Comparison of ENCODE assay signal across 3 cellular contexts in the genomic region with DNA sequence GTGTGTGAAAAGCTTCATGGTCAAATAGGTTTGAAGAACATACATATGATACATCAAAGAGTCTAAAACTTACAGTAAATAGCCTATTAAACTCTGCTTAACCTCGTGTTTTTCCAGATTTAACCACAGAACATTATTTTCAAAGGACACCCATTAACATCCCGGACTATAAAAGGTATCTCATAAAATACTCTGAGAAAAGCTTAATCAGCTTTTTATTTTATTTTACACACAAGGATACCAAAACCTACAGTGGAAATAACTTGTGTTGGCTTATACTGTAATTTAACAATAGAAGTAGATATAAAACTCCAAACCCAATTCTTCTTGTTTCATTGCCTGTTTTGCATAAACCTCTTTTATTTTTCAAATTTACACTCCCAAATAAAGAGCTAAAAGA.
TF ChIP-seq lines count a peak whose summit lies in the region.

No MANE protein-coding gene starts in this region.

TF ChIP-seq in A549, 52 proteins besides CTCF, POLR2A, EP300 and RAD21:
- TF ChIP-seq MAFK (IDR thresholded peaks at IDR 0.05; ENCODE audit: partially characterized antibody) = peak; percentile 61
- no peak for TF ChIP-seq NPAS2 (CRISPR knock-in tag; IDR thresholded peaks at IDR 0.05; ENCODE audit: borderline replicate concordance)
TF ChIP-seq in A549: peak in this region for 1.

TF ChIP-seq in IMR-90, 13 proteins besides CTCF, POLR2A, EP300 and RAD21:
- TF ChIP-seq RFX5 (IDR thresholded peaks at IDR 0.05; ENCODE audit: low read depth, low read length) = no peak
- TF ChIP-seq MAFK (IDR thresholded peaks at IDR 0.05; ENCODE audit: low read depth, low read length) = peak; percentile 55
- TF ChIP-seq NFE2L2 (IDR thresholded peaks at IDR 0.05; ENCODE audit: low read depth, low read length) = no peak

TF ChIP-seq in K562, 482 proteins besides CTCF, POLR2A, EP300 and RAD21:
- peak; percentile 75 for TF ChIP-seq ZNF316 (IDR thresholded peaks at IDR 0.05)
- TF ChIP-seq CHD1 (IDR thresholded peaks at IDR 0.05; ENCODE audit: low read length) = no peak
- no peak for TF ChIP-seq CREM (IDR thresholded peaks at IDR 0.05; ENCODE audit: low read depth)
- TF ChIP-seq ZKSCAN3 (CRISPR knock-in tag; IDR thresholded peaks at IDR 0.05) = no peak
- peak; percentile 65 for TF ChIP-seq C11orf30 (IDR thresholded peaks at IDR 0.05; ENCODE audit: low read depth)
- TF ChIP-seq, protein P1, sequence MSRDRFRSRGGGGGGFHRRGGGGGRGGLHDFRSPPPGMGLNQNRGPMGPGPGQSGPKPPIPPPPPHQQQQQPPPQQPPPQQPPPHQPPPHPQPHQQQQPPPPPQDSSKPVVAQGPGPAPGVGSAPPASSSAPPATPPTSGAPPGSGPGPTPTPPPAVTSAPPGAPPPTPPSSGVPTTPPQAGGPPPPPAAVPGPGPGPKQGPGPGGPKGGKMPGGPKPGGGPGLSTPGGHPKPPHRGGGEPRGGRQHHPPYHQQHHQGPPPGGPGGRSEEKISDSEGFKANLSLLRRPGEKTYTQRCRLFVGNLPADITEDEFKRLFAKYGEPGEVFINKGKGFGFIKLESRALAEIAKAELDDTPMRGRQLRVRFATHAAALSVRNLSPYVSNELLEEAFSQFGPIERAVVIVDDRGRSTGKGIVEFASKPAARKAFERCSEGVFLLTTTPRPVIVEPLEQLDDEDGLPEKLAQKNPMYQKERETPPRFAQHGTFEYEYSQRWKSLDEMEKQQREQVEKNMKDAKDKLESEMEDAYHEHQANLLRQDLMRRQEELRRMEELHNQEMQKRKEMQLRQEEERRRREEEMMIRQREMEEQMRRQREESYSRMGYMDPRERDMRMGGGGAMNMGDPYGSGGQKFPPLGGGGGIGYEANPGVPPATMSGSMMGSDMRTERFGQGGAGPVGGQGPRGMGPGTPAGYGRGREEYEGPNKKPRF (IDR thresholded peaks at IDR 0.05; ENCODE audit: low read depth, low read length) = no peak
- TF ChIP-seq MTF1 (CRISPR knock-in tag; IDR thresholded peaks at IDR 0.05; ENCODE audit: borderline replicate concordance) = no peak
- TF ChIP-seq, protein P2, sequence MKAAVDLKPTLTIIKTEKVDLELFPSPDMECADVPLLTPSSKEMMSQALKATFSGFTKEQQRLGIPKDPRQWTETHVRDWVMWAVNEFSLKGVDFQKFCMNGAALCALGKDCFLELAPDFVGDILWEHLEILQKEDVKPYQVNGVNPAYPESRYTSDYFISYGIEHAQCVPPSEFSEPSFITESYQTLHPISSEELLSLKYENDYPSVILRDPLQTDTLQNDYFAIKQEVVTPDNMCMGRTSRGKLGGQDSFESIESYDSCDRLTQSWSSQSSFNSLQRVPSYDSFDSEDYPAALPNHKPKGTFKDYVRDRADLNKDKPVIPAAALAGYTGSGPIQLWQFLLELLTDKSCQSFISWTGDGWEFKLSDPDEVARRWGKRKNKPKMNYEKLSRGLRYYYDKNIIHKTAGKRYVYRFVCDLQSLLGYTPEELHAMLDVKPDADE (conservative IDR thresholded peaks at IDR 0.05; ENCODE audit: control insufficient read depth, low read depth, low read length) = no peak
